ENCODE assay signal across 21 cellular contexts in the genomic region with DNA sequence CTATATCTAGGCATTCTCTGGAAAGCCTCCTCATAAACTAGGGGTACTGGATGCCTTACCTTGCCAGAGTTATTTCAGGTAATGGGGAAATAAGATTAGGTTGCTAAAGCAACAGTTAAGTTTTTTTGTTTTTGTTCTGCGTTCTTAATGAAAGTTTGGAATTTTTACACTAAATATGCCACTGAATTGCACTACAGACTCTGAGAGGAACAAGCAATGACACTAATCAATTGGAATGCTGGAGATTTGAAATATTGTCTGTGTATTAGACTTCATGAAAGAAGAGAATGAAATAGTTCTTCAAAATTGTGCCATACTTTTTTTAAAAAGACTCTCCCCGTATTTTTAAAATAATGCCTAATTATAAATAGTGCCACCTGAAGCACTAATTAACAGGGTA.
"Had no signal": no experiment of that assay in that cellular context is flagged by ENCODE, and none has a peak within 500 bp of the region (broad histone marks: within the 10 kb centered on the region; RNA-seq: fewer than 3 reads in every experiment).

No MANE protein-coding gene starts in this region.

- H3K4me3 ChIP-seq: ascending aorta, esophagus muscularis mucosa, pancreas, right lobe of liver, smooth muscle cell, testis, upper lobe of left lung had no signal

- H3K36me3 Mint-ChIP-seq: activated naive CD4-positive, alpha-beta T cell treated with anti-CD3 and anti-CD28 coated beads, Interleukin-2, amount 10 ng/mL, durations not matched to agents 7 days and 5 days; naive thymus-derived CD4-positive, alpha-beta T cell; stimulated activated effector memory CD8-positive, alpha-beta T cell treated with anti-CD3 and anti-CD28 coated beads, Interleukin-12 subunit alpha, Interleukin-12 subunit beta, amount 100 ng/mL, for 72 hours had no signal

- H3K4me2 ChIP-seq: smooth muscle cell had no signal

- H3K36me3 ChIP-seq: ascending aorta, esophagus muscularis mucosa, pancreas, right lobe of liver had no signal

- DNase-seq: activated CD4-positive, alpha-beta T cell treated with anti-CD3 and anti-CD28 coated beads, Interleukin-2, amount 10 ng/mL, durations not matched to agents 24 days and 14 days; activated CD8-positive, alpha-beta T cell treated with anti-CD3 and anti-CD28 coated beads, Interleukin-2, amount 10 ng/mL, durations not matched to agents 7 days and 5 days; activated naive CD4-positive, alpha-beta T cell treated with anti-CD3 and anti-CD28 coated beads, Interleukin-2, amount 10 ng/mL, durations not matched to agents 7 days and 5 days; activated T-cell treated with anti-CD3 and anti-CD28 coated beads, Interleukin-2, amount 50 U/mL, for 4 hours; cerebellar nuclear complex; dermis blood vessel endothelial cell; effector memory CD4-positive, alpha-beta T cell; foreskin fibroblast; left cardiac atrium; naive thymus-derived CD4-positive, alpha-beta T cell; pancreas; right lobe of liver; stimulated activated CD4-positive, alpha-beta T cell treated with anti-CD3 and anti-CD28 coated beads, Interleukin-4, amount 100 ng/mL, for 24 hours; T-helper 1 cell; T-helper 9 cell; testis; upper lobe of left lung had no signal

- H3K9me3 ChIP-seq: ascending aorta, esophagus muscularis mucosa, pancreas, right lobe of liver, testis had no signal

- H3K27ac ChIP-seq: ascending aorta, esophagus muscularis mucosa, pancreas, right lobe of liver, testis, upper lobe of left lung had no signal

- H3K4me1 ChIP-seq: ascending aorta, esophagus muscularis mucosa, pancreas, right lobe of liver, testis, upper lobe of left lung had no signal

- ATAC-seq: activated CD8-positive, alpha-beta T cell treated with anti-CD3 and anti-CD28 coated beads, Interleukin-2, amount 10 ng/mL, durations not matched to agents 7 days and 5 days; activated T-cell treated with anti-CD3 and anti-CD28 coated beads, Interleukin-2, amount 50 U/mL, for 4 hours; left cardiac atrium; naive thymus-derived CD4-positive, alpha-beta T cell; pancreas; right lobe of liver; stimulated activated effector memory CD8-positive, alpha-beta T cell treated with anti-CD3 and anti-CD28 coated beads, Interleukin-12 subunit alpha, Interleukin-12 subunit beta, amount 100 ng/mL, for 72 hours had no signal

- H3K27me3 ChIP-seq: ascending aorta, esophagus muscularis mucosa, pancreas, right lobe of liver, testis, upper lobe of left lung had no signal

- H3K27ac Mint-ChIP-seq: activated CD4-positive, alpha-beta T cell treated with anti-CD3 and anti-CD28 coated beads, Interleukin-2, amount 10 ng/mL, durations not matched to agents 24 days and 14 days; activated CD8-positive, alpha-beta T cell treated with anti-CD3 and anti-CD28 coated beads, Interleukin-2, amount 10 ng/mL, durations not matched to agents 7 days and 5 days; activated naive CD4-positive, alpha-beta T cell treated with anti-CD3 and anti-CD28 coated beads, Interleukin-2, amount 10 ng/mL, durations not matched to agents 7 days and 5 days; naive thymus-derived CD4-positive, alpha-beta T cell; stimulated activated effector memory CD8-positive, alpha-beta T cell treated with anti-CD3 and anti-CD28 coated beads, Interleukin-12 subunit alpha, Interleukin-12 subunit beta, amount 100 ng/mL, for 72 hours had no signal
